Comparison of ENCODE assay signal across 8 cellular contexts in the genomic region with DNA sequence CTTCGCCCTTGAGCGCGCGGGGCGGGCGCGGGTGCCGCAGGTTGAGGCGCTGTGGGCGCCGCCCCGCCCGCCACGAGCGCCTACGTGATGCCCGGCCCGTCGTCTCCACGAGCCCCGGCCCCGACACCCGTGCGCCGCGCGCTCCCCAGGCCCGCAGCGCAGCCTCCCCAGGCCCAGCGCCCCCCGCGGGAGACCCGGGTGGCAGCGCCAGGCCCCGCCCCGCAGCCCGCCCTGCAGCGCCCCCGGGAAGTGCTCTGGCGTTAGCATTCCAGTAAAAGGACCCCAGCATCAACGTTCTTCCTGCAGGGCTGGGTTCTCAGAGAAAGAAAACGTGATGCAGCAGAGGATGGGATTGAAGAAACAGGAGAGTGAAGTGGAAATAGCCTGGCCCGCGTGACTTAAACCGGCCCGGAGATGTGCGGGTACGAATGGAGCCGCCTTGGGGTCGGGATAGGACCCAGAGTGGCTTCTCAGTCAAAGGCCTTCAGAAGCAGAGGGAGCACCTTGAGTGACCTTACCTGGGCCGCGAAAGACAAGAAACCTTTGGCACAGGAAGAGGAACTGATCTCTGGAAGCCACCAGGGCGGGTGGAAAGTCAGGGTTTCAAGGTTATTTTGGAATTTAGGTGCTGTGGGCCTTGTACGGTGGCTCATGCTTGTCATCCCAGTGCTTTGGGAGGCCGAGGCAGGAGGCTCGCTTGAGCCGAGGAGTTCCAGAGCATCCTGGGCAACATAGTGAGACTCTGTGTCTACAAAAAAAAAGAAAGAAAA. TPM values are rescaled to one million over a fixed set of nuclear protein-coding genes. Genes with fewer than 3 reads are reported as not detected.
DNase-seq lines count a peak whose midpoint lies in the region; ATAC-seq and TF ChIP-seq lines count a peak whose summit lies in the region.

No MANE protein-coding gene starts in this region.

- 15% methylated on average over 49 of the region's 57 CpGs for WGBS in prostate gland

- intact Hi-C loops in head of caudate nucleus (cut with DNase I) (no loop called here), prostate gland (cut with DNase I) (loop anchor here (5.0 kb wide), 1 partner anchor 103 kb away; a partner anchor contains a TSS)

- H3K4me2 ChIP-seq in DOHH2 (ENCODE audit: low read length): peak overlapping the region; percentile 85

- ATAC-seq in GM19467 (IDR thresholded peaks at IDR 0.05; ENCODE audit: unreplicated experiment): peak; percentile 17
- no peak for ATAC-seq in GM18519 (IDR thresholded peaks at IDR 0.05; ENCODE audit: low FRiP score, unreplicated experiment)

- peak overlapping the region; percentile 84 for H3K9ac ChIP-seq in HUES6 (ENCODE audit: low read length)

- no peak for TF ChIP-seq POLR2A in prostate gland (IDR thresholded peaks at IDR 0.05)

- no peaks in the 10 kb centered on the region for H3K9me2 ChIP-seq in DOHH2 (replicated peaks; ENCODE audit: control insufficient read depth, low read length)

- peaks cover 48% of the 10 kb centered on the region for H4K20me1 ChIP-seq in DOHH2 (ENCODE audit: control insufficient read depth, insufficient read depth, low read depth, low read length)

- H3K4me1 ChIP-seq in DOHH2 (ENCODE audit: control insufficient read depth, low read length): peaks cover 49% of the 10 kb centered on the region
- H3K4me1 ChIP-seq in HUES6 (ENCODE audit: control insufficient read depth, insufficient read depth, low read length): peaks cover 37% of the 10 kb centered on the region
- peaks cover 3% of the 10 kb centered on the region for H3K4me1 ChIP-seq in prostate gland (replicated peaks)

- peak overlapping the region; percentile 99 for H3K4me3 ChIP-seq in DOHH2 (ENCODE audit: low read length)
- H3K4me3 ChIP-seq in HUES6 (ENCODE audit: low read depth, low read length): peak overlapping the region; percentile 89
- peak overlapping the region; percentile 52 to 72 for H3K4me3 ChIP-seq in prostate gland

- TF ChIP-seq CTCF in DOHH2 (IDR thresholded peaks at IDR 0.05; ENCODE audit: low read depth, low read length, poor library complexity, severe bottlenecking): peak; percentile 19
- TF ChIP-seq CTCF in prostate gland (IDR thresholded peaks at IDR 0.05): no peak

- H3K27ac ChIP-seq in DOHH2 (ENCODE audit: low read depth, low read length) (peak overlapping the region; percentile 59), HUES6 (ENCODE audit: low read depth, low read length) (no peak overlapping the region; the same call in 1 of the 2 replicates), prostate gland (peak overlapping the region; percentile 59 to 70)

- H3K79me2 ChIP-seq in DOHH2 (ENCODE audit: control insufficient read depth, low read length): peaks cover 68% of the 10 kb centered on the region

- peaks cover 62% of the 10 kb centered on the region for H3K36me3 ChIP-seq in DOHH2 (ENCODE audit: control insufficient read depth, low read length)
- H3K36me3 ChIP-seq in HUES6 (ENCODE audit: control insufficient read depth, insufficient read depth, low read length): peaks cover 30% of the 10 kb centered on the region
- no peaks in the 10 kb centered on the region for H3K36me3 ChIP-seq in prostate gland

- peak; percentile 39 to 48 for DNase-seq in activated T-cell treated with anti-CD3 and anti-CD28 coated beads, Interleukin-2, amount 50 U/mL, for 48 hours
- DNase-seq in head of caudate nucleus: peak in 30 of 42 donors; percentile 20 to 63 (median 51)
- no peak for DNase-seq in prostate gland (ENCODE audit: low spot score)
- no peak for DNase-seq in SHP77 treated with DMSO at 0.1 percent for 48 hours (lab: John Stamatoyannopoulos, UW)

- H3K9me3 ChIP-seq in DOHH2 (ENCODE audit: control insufficient read depth, insufficient read depth, low read length): no peaks in the 10 kb centered on the region
- H3K9me3 ChIP-seq in HUES6 (ENCODE audit: control insufficient read depth, insufficient read depth, low read depth, low read length): no peaks in the 10 kb centered on the region
- H3K9me3 ChIP-seq in prostate gland: no peaks in the 10 kb centered on the region

- H3K27me3 ChIP-seq in DOHH2 (ENCODE audit: control insufficient read depth, low read length): no peaks in the 10 kb centered on the region
- H3K27me3 ChIP-seq in HUES6 (ENCODE audit: control insufficient read depth, insufficient read depth, low read length): peaks cover 21% of the 10 kb centered on the region
- H3K27me3 ChIP-seq in prostate gland (replicated peaks; ENCODE audit: insufficient read depth): no peaks in the 10 kb centered on the region

- H3F3A ChIP-seq in DOHH2 (ENCODE audit: control insufficient read depth, insufficient read depth): peaks cover 2% of the 10 kb centered on the region

RNA-seq across cellular contexts. Expression of a gene that starts 1.8 kb away (rescaled TPM):
- 10 to 100 TPM; 35.1 to 86.9 TPM for total RNA-seq in prostate gland

Comparison
In these comparisons a context has a peak if more than half of its experiments do, and no peak if none do; other contexts are left out.
1. DNase-seq: peak in activated T-cell treated with anti-CD3 and anti-CD28 coated beads, Interleukin-2, amount 50 U/mL, for 48 hours (2 of 2) and head of caudate nucleus (30 of 42); none in prostate gland (single experiment) and SHP77 treated with DMSO at 0.1 percent for 48 hours (single experiment).
2. Peak in every context shown above with its lines, with median percentiles within 50 percentile points of each other: H3K4me3 ChIP-seq.